Comparison of ENCODE assay signal across 13 cellular contexts in the genomic region with DNA sequence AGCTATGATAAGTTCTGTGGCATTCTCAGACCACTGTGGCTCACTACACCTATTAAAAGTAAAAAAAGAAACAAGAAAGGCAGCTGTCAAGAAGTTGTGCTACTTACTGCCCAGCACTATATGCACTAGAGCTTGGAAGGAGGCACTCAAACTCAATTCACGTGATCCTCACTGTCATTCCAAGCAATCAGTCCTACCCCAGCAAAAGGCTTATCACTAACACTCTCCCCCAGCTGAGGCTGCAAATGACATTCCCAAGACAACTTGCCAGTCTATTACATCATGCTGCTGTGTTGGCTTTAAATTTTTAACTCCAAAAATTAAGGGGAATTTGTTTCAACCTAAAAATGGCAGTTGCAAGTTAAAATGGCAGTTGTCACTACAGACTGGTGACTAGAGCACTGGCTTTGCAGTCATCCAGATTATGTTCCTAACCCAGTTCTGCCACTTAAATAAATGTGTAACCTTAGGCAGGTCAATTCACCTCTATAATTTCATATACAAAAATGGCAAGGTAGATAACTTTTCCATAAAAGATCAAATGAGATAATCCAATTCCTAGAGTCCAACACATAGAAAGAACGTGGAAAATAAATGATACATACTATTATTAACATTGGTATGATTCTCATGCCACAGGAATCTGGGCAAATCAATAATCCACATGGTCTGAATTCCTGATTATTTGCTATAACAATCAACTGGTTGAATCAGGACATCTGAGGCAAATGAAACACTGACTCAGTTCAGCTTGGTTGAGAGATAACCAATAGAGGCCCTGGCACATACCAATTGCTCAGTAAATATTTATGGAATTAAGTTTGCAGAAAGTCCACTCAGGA. TPM values are rescaled to one million over a fixed set of nuclear protein-coding genes. Genes with fewer than 3 reads are reported as not detected.
DNase-seq lines count a peak whose midpoint lies in the region; ATAC-seq and TF ChIP-seq lines count a peak whose summit lies in the region.
"Had no signal": no experiment of that assay in that cellular context is flagged by ENCODE, and none has a peak within 500 bp of the region (broad histone marks: within the 10 kb centered on the region; RNA-seq: fewer than 3 reads in every experiment).

No MANE protein-coding gene starts in this region.

- no peaks in the 10 kb centered on the region for H3K27me3 ChIP-seq in right lobe of liver
- H3K27me3 ChIP-seq: ascending aorta, neural progenitor cell had no signal

- H3K36me3 Mint-ChIP-seq in activated T-helper 1 cell treated with anti-CD3 and anti-CD28 coated beads, Interleukin-12 subunit alpha, Interleukin-12 subunit beta, Interleukin-2, Interleukin-4 antibody, amounts not matched to agents 30 ng/mL and 10 ng/mL and 1 ng/mL, durations not matched to agents 14 hours and 24 hours and 36 hours (ENCODE audit: low read depth) = peaks cover 3% of the 10 kb centered on the region
- peaks cover 18% of the 10 kb centered on the region for H3K36me3 Mint-ChIP-seq in activated naive CD8-positive, alpha-beta T cell treated with anti-CD3 and anti-CD28 coated beads for 36 hours

- H3K4me3 ChIP-seq in right lobe of liver = no peak overlapping the region
- H3K4me3 ChIP-seq: ascending aorta, neural progenitor cell had no signal

- peaks cover 37% of the 10 kb centered on the region for H3K4me1 Mint-ChIP-seq in activated T-helper 1 cell treated with anti-CD3 and anti-CD28 coated beads, Interleukin-12 subunit alpha, Interleukin-12 subunit beta, Interleukin-2, Interleukin-4 antibody, amounts not matched to agents 30 ng/mL and 10 ng/mL and 1 ng/mL, durations not matched to agents 14 hours and 24 hours and 36 hours (ENCODE audit: low read depth)
- peaks cover 68% of the 10 kb centered on the region for H3K4me1 Mint-ChIP-seq in activated naive CD8-positive, alpha-beta T cell treated with anti-CD3 and anti-CD28 coated beads for 36 hours

- ATAC-seq in right lobe of liver = peak; percentile 48 to 85 (median 56)
- ATAC-seq: activated CD4-positive, alpha-beta T cell treated with anti-CD3 and anti-CD28 coated beads for 36 hours had no signal

- no peaks in the 10 kb centered on the region for H3K9me3 Mint-ChIP-seq in activated T-helper 1 cell treated with anti-CD3 and anti-CD28 coated beads, Interleukin-12 subunit alpha, Interleukin-12 subunit beta, Interleukin-2, Interleukin-4 antibody, amounts not matched to agents 30 ng/mL and 10 ng/mL and 1 ng/mL, durations not matched to agents 14 hours and 24 hours and 36 hours
- H3K9me3 Mint-ChIP-seq in activated naive CD8-positive, alpha-beta T cell treated with anti-CD3 and anti-CD28 coated beads for 36 hours = no peaks in the 10 kb centered on the region
- H3K9me3 Mint-ChIP-seq: neural progenitor cell had no signal

- H3K4me1 ChIP-seq in right lobe of liver = peaks cover 0 to 51% (median 19%) of the 10 kb centered on the region in 4 donors

- intact Hi-C loops in right lobe of liver (cut with DNase I) = no loop called here
- intact Hi-C loops in activated T-helper 1 cell treated with anti-CD3 and anti-CD28 coated beads, Interleukin-12 subunit alpha, Interleukin-12 subunit beta, Interleukin-2, Interleukin-4 antibody, amounts not matched to agents 30 ng/mL and 10 ng/mL and 1 ng/mL, durations not matched to agents 14 hours and 24 hours and 36 hours (cut with micrococcal nuclease) = loop anchor here (5.0 kb wide), 1 partner anchor 33 kb away; no protein-coding TSS in a partner anchor

- TF ChIP-seq CTCF in right lobe of liver (IDR thresholded peaks at IDR 0.05) = no peak

- no peak overlapping the region for H3K4me3 Mint-ChIP-seq in activated T-helper 1 cell treated with anti-CD3 and anti-CD28 coated beads, Interleukin-12 subunit alpha, Interleukin-12 subunit beta, Interleukin-2, Interleukin-4 antibody, amounts not matched to agents 30 ng/mL and 10 ng/mL and 1 ng/mL, durations not matched to agents 14 hours and 24 hours and 36 hours
- no peak overlapping the region for H3K4me3 Mint-ChIP-seq in activated naive CD8-positive, alpha-beta T cell treated with anti-CD3 and anti-CD28 coated beads for 36 hours
- H3K4me3 Mint-ChIP-seq: activated CD4-positive, alpha-beta T cell treated with anti-CD3 and anti-CD28 coated beads for 36 hours; neural progenitor cell had no signal

- H3K9me3 ChIP-seq in right lobe of liver = no peaks in the 10 kb centered on the region
- H3K9me3 ChIP-seq: ascending aorta had no signal

- no peak for TF ChIP-seq POLR2A in right lobe of liver (IDR thresholded peaks at IDR 0.05)

- H3K27ac ChIP-seq in right lobe of liver = no peak overlapping the region
- H3K27ac ChIP-seq: ascending aorta, C4-2B, neural progenitor cell had no signal

- 46% methylated on average over 2 of the region's 2 CpGs for WGBS in right lobe of liver (ENCODE audit: insufficient coverage, low coverage, low lambda C conversion rate, missing lambda C conversion rate)

- H3K27ac Mint-ChIP-seq in activated T-helper 1 cell treated with anti-CD3 and anti-CD28 coated beads, Interleukin-12 subunit alpha, Interleukin-12 subunit beta, Interleukin-2, Interleukin-4 antibody, amounts not matched to agents 30 ng/mL and 10 ng/mL and 1 ng/mL, durations not matched to agents 14 hours and 24 hours and 36 hours = no peak overlapping the region
- no peak overlapping the region for H3K27ac Mint-ChIP-seq in activated naive CD8-positive, alpha-beta T cell treated with anti-CD3 and anti-CD28 coated beads for 36 hours
- H3K27ac Mint-ChIP-seq: activated CD4-positive, alpha-beta T cell treated with anti-CD3 and anti-CD28 coated beads for 36 hours; neural progenitor cell had no signal

- H3K36me3 ChIP-seq in right lobe of liver = no peaks in the 10 kb centered on the region
- H3K36me3 ChIP-seq: ascending aorta, neural progenitor cell had no signal

- DNase-seq in AG08395 (ENCODE audit: low spot score) (peak; percentile 54), NCI-H460 (ENCODE audit: extremely low read depth, low read depth) (peak; percentile 29), dedifferentiated amniotic fluid mesenchymal stem cell (ENCODE audit: extremely low spot score) (peak; percentile 50), right lobe of liver (no peak), retina (no peak), UCSD-AML1 (lab: John Stamatoyannopoulos, UW; ENCODE audit: unreplicated experiment) (no peak)
- DNase-seq in activated T-helper 1 cell treated with anti-CD3 and anti-CD28 coated beads, Interleukin-12 subunit alpha, Interleukin-12 subunit beta, Interleukin-2, Interleukin-4 antibody, amounts not matched to agents 30 ng/mL and 10 ng/mL and 1 ng/mL, durations not matched to agents 14 hours and 24 hours and 36 hours (ENCODE audit: low spot score) = no peak
- DNase-seq in activated naive CD8-positive, alpha-beta T cell treated with anti-CD3 and anti-CD28 coated beads for 36 hours = no peak
- DNase-seq: activated CD4-positive, alpha-beta T cell treated with anti-CD3 and anti-CD28 coated beads for 36 hours; NCI-H146 had no signal

- H3K27me3 Mint-ChIP-seq in activated T-helper 1 cell treated with anti-CD3 and anti-CD28 coated beads, Interleukin-12 subunit alpha, Interleukin-12 subunit beta, Interleukin-2, Interleukin-4 antibody, amounts not matched to agents 30 ng/mL and 10 ng/mL and 1 ng/mL, durations not matched to agents 14 hours and 24 hours and 36 hours (ENCODE audit: insufficient read depth) = no peaks in the 10 kb centered on the region
- no peaks in the 10 kb centered on the region for H3K27me3 Mint-ChIP-seq in activated naive CD8-positive, alpha-beta T cell treated with anti-CD3 and anti-CD28 coated beads for 36 hours
- H3K27me3 Mint-ChIP-seq: activated CD4-positive, alpha-beta T cell treated with anti-CD3 and anti-CD28 coated beads for 36 hours had no signal

RNA-seq across cellular contexts. Expression of gene FBXW11, which starts 52.4 kb away (rescaled TPM):
- 66.3 and 71.5 TPM in 2 replicates for total RNA-seq in NCI-H460 (2014; rRNA removed; shearing (Covaris generic))
- 36.3 and 36.5 TPM in 2 replicates for polyA plus RNA-seq in NCI-H460 (2014; cell fraction: nucleus; rRNA removed)
- 10 to 100 TPM; 19.9 to 35.9 (median 28.4) TPM for total RNA-seq in right lobe of liver
- total RNA-seq in activated T-helper 1 cell treated with anti-CD3 and anti-CD28 coated beads, Interleukin-12 subunit alpha, Interleukin-12 subunit beta, Interleukin-2, Interleukin-4 antibody, amounts not matched to agents 30 ng/mL and 10 ng/mL and 1 ng/mL, durations not matched to agents 14 hours and 24 hours and 36 hours = 55.6 and 57.9 TPM in 2 replicates
- 10 to 100 TPM; 55.1 to 60.8 TPM for total RNA-seq in activated naive CD8-positive, alpha-beta T cell treated with anti-CD3 and anti-CD28 coated beads for 36 hours

Comparison
In these comparisons a context has a peak if more than half of its experiments do, and no peak if none do; other contexts are left out.
1. DNase-seq: peak in AG08395 (single experiment), NCI-H460 (single experiment) and dedifferentiated amniotic fluid mesenchymal stem cell (single experiment); none in right lobe of liver (0 of 3), retina (single experiment), UCSD-AML1 (single experiment), activated T-helper 1 cell treated with anti-CD3 and anti-CD28 coated beads, Interleukin-12 subunit alpha, Interleukin-12 subunit beta, Interleukin-2, Interleukin-4 antibody, amounts not matched to agents 30 ng/mL and 10 ng/mL and 1 ng/mL, durations not matched to agents 14 hours and 24 hours and 36 hours (single experiment) and activated naive CD8-positive, alpha-beta T cell treated with anti-CD3 and anti-CD28 coated beads for 36 hours (single experiment).